In the genomic region with DNA sequence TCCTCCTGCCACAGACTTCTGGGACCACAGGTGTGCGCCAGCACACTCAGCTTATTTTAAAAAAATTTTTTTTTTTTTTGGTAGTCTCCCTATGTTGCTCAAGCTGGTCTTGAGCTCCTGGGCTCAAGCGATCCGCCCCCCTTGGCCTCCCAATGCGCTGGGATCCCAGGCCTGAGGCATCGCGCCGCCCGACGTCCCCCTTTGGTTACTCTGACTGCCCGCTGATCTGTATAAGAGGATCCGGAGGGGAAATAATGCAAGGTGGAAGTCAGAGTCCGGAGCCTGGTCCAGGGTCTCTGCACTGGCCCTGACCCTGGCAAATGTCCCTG, we compare ENCODE assay signal across 1 cellular context.
TF ChIP-seq lines count a peak whose summit lies in the region.

No MANE protein-coding gene starts in this region.

TF ChIP-seq in K562, 482 proteins besides CTCF, POLR2A, EP300 and RAD21:
- TF ChIP-seq SP2 (IDR thresholded peaks at IDR 0.05; ENCODE audit: extremely low read depth, low read depth, low read length, poor library complexity, severe bottlenecking) (no peak), BRD9 (IDR thresholded peaks at IDR 0.05; ENCODE audit: low read depth, partially characterized antibody) (no peak), CC2D1A (IDR thresholded peaks at IDR 0.05) (no peak), MYNN (IDR thresholded peaks at IDR 0.05) (no peak), MYNN (CRISPR knock-in tag; IDR thresholded peaks at IDR 0.05) (no peak), TEAD2 (tag; IDR thresholded peaks at IDR 0.05) (no peak), BCOR (IDR thresholded peaks at IDR 0.05) (no peak), DIDO1 (tag; IDR thresholded peaks at IDR 0.05; ENCODE audit: low read depth) (no peak), TSC22D4 (tag; IDR thresholded peaks at IDR 0.05) (no peak), ZNF316 (IDR thresholded peaks at IDR 0.05) (no peak), DMBX1 (CRISPR knock-in tag; IDR thresholded peaks at IDR 0.05; ENCODE audit: borderline replicate concordance) (no peak), JUND (IDR thresholded peaks at IDR 0.05; ENCODE audit: borderline replicate concordance, low read depth, low read length) (no peak), JUND (tag; IDR thresholded peaks at IDR 0.05; ENCODE audit: borderline replicate concordance, low read depth, low read length) (no peak), MIER1 (IDR thresholded peaks at IDR 0.05; ENCODE audit: low read depth) (no peak), CCAR2 (IDR thresholded peaks at IDR 0.05; ENCODE audit: low read depth, low read length) (no peak), ZNF780A (CRISPR knock-in tag; IDR thresholded peaks at IDR 0.05) (no peak), EP400 (IDR thresholded peaks at IDR 0.05) (no peak), CBX3 (IDR thresholded peaks at IDR 0.05; ENCODE audit: borderline replicate concordance in 1 of 2, low read length in 2 of 2) (no peak), MBD2 (IDR thresholded peaks at IDR 0.05; ENCODE audit: borderline replicate concordance, low read depth) (no peak)
- TF ChIP-seq, protein P1, sequence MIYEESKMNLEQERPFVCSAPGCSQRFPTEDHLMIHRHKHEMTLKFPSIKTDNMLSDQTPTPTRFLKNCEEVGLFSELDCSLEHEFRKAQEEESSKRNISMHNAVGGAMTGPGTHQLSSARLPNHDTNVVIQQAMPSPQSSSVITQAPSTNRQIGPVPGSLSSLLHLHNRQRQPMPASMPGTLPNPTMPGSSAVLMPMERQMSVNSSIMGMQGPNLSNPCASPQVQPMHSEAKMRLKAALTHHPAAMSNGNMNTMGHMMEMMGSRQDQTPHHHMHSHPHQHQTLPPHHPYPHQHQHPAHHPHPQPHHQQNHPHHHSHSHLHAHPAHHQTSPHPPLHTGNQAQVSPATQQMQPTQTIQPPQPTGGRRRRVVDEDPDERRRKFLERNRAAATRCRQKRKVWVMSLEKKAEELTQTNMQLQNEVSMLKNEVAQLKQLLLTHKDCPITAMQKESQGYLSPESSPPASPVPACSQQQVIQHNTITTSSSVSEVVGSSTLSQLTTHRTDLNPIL (CRISPR knock-in tag; IDR thresholded peaks at IDR 0.05), result no peak
- TF ChIP-seq, protein P2, sequence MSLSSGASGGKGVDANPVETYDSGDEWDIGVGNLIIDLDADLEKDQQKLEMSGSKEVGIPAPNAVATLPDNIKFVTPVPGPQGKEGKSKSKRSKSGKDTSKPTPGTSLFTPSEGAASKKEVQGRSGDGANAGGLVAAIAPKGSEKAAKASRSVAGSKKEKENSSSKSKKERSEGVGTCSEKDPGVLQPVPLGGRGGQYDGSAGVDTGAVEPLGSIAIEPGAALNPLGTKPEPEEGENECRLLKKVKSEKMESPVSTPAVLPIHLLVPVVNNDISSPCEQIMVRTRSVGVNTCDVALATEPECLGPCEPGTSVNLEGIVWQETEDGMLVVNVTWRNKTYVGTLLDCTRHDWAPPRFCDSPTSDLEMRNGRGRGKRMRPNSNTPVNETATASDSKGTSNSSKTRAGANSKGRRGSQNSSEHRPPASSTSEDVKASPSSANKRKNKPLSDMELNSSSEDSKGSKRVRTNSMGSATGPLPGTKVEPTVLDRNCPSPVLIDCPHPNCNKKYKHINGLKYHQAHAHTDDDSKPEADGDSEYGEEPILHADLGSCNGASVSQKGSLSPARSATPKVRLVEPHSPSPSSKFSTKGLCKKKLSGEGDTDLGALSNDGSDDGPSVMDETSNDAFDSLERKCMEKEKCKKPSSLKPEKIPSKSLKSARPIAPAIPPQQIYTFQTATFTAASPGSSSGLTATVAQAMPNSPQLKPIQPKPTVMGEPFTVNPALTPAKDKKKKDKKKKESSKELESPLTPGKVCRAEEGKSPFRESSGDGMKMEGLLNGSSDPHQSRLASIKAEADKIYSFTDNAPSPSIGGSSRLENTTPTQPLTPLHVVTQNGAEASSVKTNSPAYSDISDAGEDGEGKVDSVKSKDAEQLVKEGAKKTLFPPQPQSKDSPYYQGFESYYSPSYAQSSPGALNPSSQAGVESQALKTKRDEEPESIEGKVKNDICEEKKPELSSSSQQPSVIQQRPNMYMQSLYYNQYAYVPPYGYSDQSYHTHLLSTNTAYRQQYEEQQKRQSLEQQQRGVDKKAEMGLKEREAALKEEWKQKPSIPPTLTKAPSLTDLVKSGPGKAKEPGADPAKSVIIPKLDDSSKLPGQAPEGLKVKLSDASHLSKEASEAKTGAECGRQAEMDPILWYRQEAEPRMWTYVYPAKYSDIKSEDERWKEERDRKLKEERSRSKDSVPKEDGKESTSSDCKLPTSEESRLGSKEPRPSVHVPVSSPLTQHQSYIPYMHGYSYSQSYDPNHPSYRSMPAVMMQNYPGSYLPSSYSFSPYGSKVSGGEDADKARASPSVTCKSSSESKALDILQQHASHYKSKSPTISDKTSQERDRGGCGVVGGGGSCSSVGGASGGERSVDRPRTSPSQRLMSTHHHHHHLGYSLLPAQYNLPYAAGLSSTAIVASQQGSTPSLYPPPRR (CRISPR knock-in tag; IDR thresholded peaks at IDR 0.05; ENCODE audit: borderline replicate concordance), result no peak
